In the genomic region with DNA sequence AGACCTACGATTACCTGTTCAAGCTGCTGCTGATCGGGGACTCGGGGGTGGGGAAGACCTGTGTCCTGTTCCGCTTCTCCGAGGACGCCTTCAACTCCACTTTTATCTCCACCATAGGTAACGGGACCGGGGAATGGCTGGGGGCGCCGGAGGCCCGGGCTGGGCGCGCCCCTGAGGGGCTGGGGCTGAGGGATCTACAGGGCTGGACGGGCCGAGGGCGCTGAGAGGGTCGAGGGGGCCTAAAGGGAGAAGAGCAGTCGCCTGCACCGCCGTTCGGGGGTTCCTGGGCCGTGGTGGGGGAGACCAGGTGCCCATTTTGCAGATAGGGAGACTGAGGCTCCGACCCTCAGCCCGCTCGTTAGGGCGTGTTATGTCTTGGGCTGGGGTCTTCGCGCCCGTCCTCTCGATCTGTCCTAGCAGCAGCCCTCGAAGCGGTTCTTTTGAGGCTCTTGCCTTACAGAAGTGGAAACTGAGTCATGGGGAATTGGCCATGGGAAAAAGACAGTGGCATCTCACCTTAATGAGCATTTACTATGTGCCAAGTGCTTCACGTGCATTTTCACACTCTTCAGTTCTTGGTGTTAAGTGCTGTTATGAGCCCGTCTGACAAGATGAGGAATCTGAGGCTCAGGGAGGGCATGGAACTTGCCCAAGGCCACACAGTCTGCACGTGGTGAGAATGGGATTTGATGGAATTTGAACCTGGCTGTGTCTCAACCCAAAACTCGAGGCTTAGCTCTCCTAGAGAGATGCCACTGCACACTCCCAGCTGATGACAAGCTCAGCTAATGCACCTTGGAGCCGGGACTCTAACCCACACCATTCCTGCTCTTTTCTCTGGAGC, we compare ENCODE assay signal across 1 cellular context.
TF ChIP-seq lines count a peak whose summit lies in the region.

No MANE protein-coding gene starts in this region.

TF ChIP-seq in SK-N-SH, 30 proteins besides CTCF, POLR2A, EP300 and RAD21 (continued from another document):
- TF ChIP-seq, protein P1, sequence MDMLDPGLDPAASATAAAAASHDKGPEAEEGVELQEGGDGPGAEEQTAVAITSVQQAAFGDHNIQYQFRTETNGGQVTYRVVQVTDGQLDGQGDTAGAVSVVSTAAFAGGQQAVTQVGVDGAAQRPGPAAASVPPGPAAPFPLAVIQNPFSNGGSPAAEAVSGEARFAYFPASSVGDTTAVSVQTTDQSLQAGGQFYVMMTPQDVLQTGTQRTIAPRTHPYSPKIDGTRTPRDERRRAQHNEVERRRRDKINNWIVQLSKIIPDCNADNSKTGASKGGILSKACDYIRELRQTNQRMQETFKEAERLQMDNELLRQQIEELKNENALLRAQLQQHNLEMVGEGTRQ (IDR thresholded peaks at IDR 0.05; ENCODE audit: borderline replicate concordance, low read depth, low read length): no peak
- TF ChIP-seq RCOR1 (IDR thresholded peaks at IDR 0.05; ENCODE audit: low read length) (no peak), YY1 (IDR thresholded peaks at IDR 0.05; ENCODE audit: low read depth) (peak; percentile 87; the same call in 1 of the 2 replicates)
